ENCODE assay signal across 1 cellular context in genomic region chr12:45234134-45234865, GRCh38.
A peak's percentile ranks its signal among the peaks of the same experiment; 100 is the strongest.
TF ChIP-seq lines count a peak whose summit lies in the region.

No MANE protein-coding gene starts in this region.

TF ChIP-seq in HEK293, 187 proteins besides CTCF, POLR2A, EP300 and RAD21 (continued from another document):
- TF ChIP-seq, protein P1, sequence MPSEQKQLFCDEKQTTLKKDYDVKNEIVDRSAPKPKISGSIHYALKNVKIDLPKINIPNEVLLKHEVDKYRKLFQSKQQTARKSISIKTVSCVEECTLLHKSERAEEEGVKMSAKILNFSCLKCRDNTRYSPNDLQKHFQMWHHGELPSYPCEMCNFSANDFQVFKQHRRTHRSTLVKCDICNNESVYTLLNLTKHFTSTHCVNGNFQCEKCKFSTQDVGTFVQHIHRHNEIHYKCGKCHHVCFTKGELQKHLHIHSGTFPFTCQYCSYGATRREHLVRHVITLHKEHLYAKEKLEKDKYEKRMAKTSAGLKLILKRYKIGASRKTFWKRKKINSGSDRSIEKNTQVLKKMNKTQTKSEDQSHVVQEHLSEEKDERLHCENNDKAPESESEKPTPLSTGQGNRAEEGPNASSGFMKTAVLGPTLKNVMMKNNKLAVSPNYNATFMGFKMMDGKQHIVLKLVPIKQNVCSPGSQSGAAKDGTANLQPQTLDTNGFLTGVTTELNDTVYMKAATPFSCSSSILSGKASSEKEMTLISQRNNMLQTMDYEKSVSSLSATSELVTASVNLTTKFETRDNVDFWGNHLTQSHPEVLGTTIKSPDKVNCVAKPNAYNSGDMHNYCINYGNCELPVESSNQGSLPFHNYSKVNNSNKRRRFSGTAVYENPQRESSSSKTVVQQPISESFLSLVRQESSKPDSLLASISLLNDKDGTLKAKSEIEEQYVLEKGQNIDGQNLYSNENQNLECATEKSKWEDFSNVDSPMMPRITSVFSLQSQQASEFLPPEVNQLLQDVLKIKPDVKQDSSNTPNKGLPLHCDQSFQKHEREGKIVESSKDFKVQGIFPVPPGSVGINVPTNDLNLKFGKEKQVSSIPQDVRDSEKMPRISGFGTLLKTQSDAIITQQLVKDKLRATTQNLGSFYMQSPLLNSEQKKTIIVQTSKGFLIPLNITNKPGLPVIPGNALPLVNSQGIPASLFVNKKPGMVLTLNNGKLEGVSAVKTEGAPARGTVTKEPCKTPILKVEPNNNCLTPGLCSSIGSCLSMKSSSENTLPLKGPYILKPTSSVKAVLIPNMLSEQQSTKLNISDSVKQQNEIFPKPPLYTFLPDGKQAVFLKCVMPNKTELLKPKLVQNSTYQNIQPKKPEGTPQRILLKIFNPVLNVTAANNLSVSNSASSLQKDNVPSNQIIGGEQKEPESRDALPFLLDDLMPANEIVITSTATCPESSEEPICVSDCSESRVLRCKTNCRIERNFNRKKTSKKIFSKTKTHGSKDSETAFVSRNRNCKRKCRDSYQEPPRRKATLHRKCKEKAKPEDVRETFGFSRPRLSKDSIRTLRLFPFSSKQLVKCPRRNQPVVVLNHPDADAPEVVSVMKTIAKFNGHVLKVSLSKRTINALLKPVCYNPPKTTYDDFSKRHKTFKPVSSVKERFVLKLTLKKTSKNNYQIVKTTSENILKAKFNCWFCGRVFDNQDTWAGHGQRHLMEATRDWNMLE (tag by site-specific recombination; conservative IDR thresholded peaks at IDR 0.05; ENCODE audit: low read depth), result 0 out of 2 replicates have a peak, but pooled peaks have one; percentile 6
- TF ChIP-seq GFI1B (tag by site-specific recombination; IDR thresholded peaks at IDR 0.05) (no peak), ZNF16 (tag by site-specific recombination; IDR thresholded peaks at IDR 0.05; ENCODE audit: low read depth) (no peak), ZNF600 (tag by site-specific recombination; IDR thresholded peaks at IDR 0.05) (peak; percentile 60), ZNF24 (tag by site-specific recombination; IDR thresholded peaks at IDR 0.05) (no peak), ZNF404 (tag by site-specific recombination; IDR thresholded peaks at IDR 0.05) (no peak), ZNF18 (tag by site-specific recombination; IDR thresholded peaks at IDR 0.05) (no peak), ZNF426 (tag by site-specific recombination; IDR thresholded peaks at IDR 0.05) (no peak)
- TF ChIP-seq, protein P2, sequence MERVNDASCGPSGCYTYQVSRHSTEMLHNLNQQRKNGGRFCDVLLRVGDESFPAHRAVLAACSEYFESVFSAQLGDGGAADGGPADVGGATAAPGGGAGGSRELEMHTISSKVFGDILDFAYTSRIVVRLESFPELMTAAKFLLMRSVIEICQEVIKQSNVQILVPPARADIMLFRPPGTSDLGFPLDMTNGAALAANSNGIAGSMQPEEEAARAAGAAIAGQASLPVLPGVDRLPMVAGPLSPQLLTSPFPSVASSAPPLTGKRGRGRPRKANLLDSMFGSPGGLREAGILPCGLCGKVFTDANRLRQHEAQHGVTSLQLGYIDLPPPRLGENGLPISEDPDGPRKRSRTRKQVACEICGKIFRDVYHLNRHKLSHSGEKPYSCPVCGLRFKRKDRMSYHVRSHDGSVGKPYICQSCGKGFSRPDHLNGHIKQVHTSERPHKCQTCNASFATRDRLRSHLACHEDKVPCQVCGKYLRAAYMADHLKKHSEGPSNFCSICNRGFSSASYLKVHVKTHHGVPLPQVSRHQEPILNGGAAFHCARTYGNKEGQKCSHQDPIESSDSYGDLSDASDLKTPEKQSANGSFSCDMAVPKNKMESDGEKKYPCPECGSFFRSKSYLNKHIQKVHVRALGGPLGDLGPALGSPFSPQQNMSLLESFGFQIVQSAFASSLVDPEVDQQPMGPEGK (tag by site-specific recombination; IDR thresholded peaks at IDR 0.05), result peak; percentile 73; the same call in 1 of the 2 replicates
